Comparison of ENCODE assay signal across 8 cellular contexts in the genomic region with DNA sequence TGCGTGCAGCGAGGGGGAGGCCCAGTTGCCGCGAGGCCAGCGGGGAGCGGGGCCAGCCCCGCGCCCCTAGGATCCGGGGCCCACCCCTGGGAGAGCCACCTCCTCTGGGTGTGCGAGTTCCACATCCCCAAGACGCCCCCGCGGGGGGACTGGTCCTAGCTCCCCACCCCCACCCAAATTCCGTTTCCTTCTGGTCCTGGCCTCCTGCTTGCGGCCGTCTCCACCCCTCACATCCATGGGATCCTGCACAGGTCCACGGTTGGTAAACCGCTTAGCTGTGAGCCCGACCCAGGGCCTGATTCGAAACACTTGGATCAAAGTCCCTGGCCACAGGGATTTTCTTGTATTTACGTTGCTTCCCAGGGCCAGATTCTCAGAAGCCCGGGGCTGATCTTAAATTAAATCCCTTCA. TPM values are rescaled to one million over a fixed set of nuclear protein-coding genes. Genes with fewer than 3 reads are reported as not detected.
DNase-seq lines count a peak whose midpoint lies in the region; ATAC-seq, FAIRE-seq and TF ChIP-seq lines count a peak whose summit lies in the region.

No MANE protein-coding gene starts in this region.

- peak overlapping the region; percentile 48 for H3K9ac ChIP-seq in mesendoderm (ENCODE audit: low read length)

- H3K79me2 ChIP-seq in mesendoderm (ENCODE audit: control insufficient read depth, insufficient read depth, low read length): no peaks in the 10 kb centered on the region

- H3K4me2 ChIP-seq in mesendoderm (ENCODE audit: low read length): peak overlapping the region; percentile 23

- peak overlapping the region; percentile 74 for H3K23ac ChIP-seq in mesendoderm (ENCODE audit: low read length)

- H4K8ac ChIP-seq in mesendoderm (ENCODE audit: low read depth, low read length): peak overlapping the region; percentile 42

- H3K27me3 ChIP-seq in ectodermal cell (ENCODE audit: control insufficient read depth, insufficient read depth, low read length, poor library complexity, severe bottlenecking): no peaks in the 10 kb centered on the region
- peaks cover 2% of the 10 kb centered on the region for H3K27me3 ChIP-seq in mesendoderm (ENCODE audit: insufficient read depth, low read length, poor library complexity)
- H3K27me3 ChIP-seq in aorta (ENCODE audit: control insufficient read depth in 1 of 2, insufficient read depth in 2 of 2, low read length in 1 of 2): no peaks in the 10 kb centered on the region
- peaks cover 22% of the 10 kb centered on the region for H3K27me3 ChIP-seq in CD4-positive, alpha-beta T cell (ENCODE audit: control insufficient read depth, insufficient read depth, low read length)

- POLR2A ChIA-PET in CD4-positive, alpha-beta T cell (lab: Charles Lee): interaction anchor here (0.7 kb wide), 1 partner anchor 517 kb away, joined by 3 read pairs; no protein-coding TSS in a partner anchor

- peaks cover 2% of the 10 kb centered on the region for H3K79me1 ChIP-seq in mesendoderm (ENCODE audit: low read length)

- peak overlapping the region; percentile 72 for H2BK5ac ChIP-seq in mesendoderm (ENCODE audit: low read length)

- H3K18ac ChIP-seq in mesendoderm (ENCODE audit: low read length): peak overlapping the region; percentile 99

- peak; percentile 53 for ATAC-seq in Right ventricle myocardium inferior
- no peak for ATAC-seq in aorta (ENCODE audit: low FRiP score)
- ATAC-seq in CD4-positive, alpha-beta T cell (ENCODE audit: poor library complexity): no peak

- H3K4ac ChIP-seq in mesendoderm (ENCODE audit: low read depth, low read length): peak overlapping the region; percentile 72

- H2BK120ac ChIP-seq in mesendoderm (ENCODE audit: low read depth, low read length): peak overlapping the region; percentile 74

- peak overlapping the region; percentile 69 for H3K4me3 ChIP-seq in ectodermal cell (ENCODE audit: insufficient read depth, low read depth, low read length)
- H3K4me3 ChIP-seq in mesendoderm (ENCODE audit: low read length): peak overlapping the region; percentile 34
- H3K4me3 ChIP-seq in aorta (ENCODE audit: low read length in 2 of 2): peak overlapping the region; percentile 32 to 52

- no peaks in the 10 kb centered on the region for H3K36me3 ChIP-seq in ectodermal cell (ENCODE audit: control insufficient read depth, insufficient read depth, low read length)
- H3K36me3 ChIP-seq in mesendoderm (ENCODE audit: control insufficient read depth, insufficient read depth, low read length): no peaks in the 10 kb centered on the region
- H3K36me3 ChIP-seq in aorta (ENCODE audit: control insufficient read depth in 1 of 2, insufficient read depth in 2 of 2, low read length in 1 of 2): no peaks in the 10 kb centered on the region

- H3K9me3 ChIP-seq in ectodermal cell (ENCODE audit: control insufficient read depth, low read length): peaks cover under 1% of the 10 kb centered on the region
- peaks cover 1% of the 10 kb centered on the region for H3K9me3 ChIP-seq in aorta (ENCODE audit: control insufficient read depth, low read length)
- no peaks in the 10 kb centered on the region for H3K9me3 ChIP-seq in CD4-positive, alpha-beta T cell (ENCODE audit: control insufficient read depth, low read length)

- intact Hi-C loops in Right ventricle myocardium inferior (cut with DNase I): no loop called here
- intact Hi-C loops in cardiac septum (cut with DNase I): no loop called here
- intact Hi-C loops in aorta (cut with DNase I): loop anchor here (5.0 kb wide), 1 partner anchor 56 kb away; the partner anchor contains the start of gene FBXO27 (in 2 of the 2)
- intact Hi-C loops in CD4-positive, alpha-beta T cell (cut with DNase I, micrococcal nuclease): no loop called here

- H3K4me1 Mint-ChIP-seq in CD4-positive, alpha-beta T cell (ENCODE audit: low read depth): peaks cover 9% of the 10 kb centered on the region

- DNase-seq in Right ventricle myocardium inferior (ENCODE audit: missing footprints): no peak
- DNase-seq in cardiac septum (ENCODE audit: low spot score): no peak
- DNase-seq in mesendoderm: peak; percentile 74
- peak in 1 of 2 donors; percentile 50 for DNase-seq in aorta
- no peak for DNase-seq in CD4-positive, alpha-beta T cell
- no peak for DNase-seq in GM12892 (ENCODE audit: insufficient read length)
- DNase-seq in OCI-M1 (lab: John Stamatoyannopoulos, UW): no peak

- H2AK5ac ChIP-seq in mesendoderm (ENCODE audit: low read length): no peak overlapping the region

- H3K4me3 Mint-ChIP-seq in CD4-positive, alpha-beta T cell: no peak overlapping the region

- no peak for TF ChIP-seq POLR2A in GM12892 (IDR thresholded peaks at IDR 0.05; ENCODE audit: low read depth, low read length)

- no peak overlapping the region for H4K5ac ChIP-seq in mesendoderm (ENCODE audit: low read length)

- no peaks in the 10 kb centered on the region for H3K36me3 Mint-ChIP-seq in CD4-positive, alpha-beta T cell (ENCODE audit: low read depth)

- H3K27me3 Mint-ChIP-seq in CD4-positive, alpha-beta T cell: peaks cover 48% of the 10 kb centered on the region

- no peak for FAIRE-seq in GM12892 (lab: Jason Lieb, UNC)

- 1 to 2% methylated on average over 22 of the region's 22 CpGs for WGBS in ectodermal cell, 2 experiments
- no CpG with 5 or more reads among the region's 22 CpGs for WGBS in mesendoderm (ENCODE audit: extremely low coverage, insufficient coverage, low lambda C conversion rate)
- 1 to 4% methylated on average over 11 to 22 of the region's 22 CpGs for WGBS in aorta, 2 donors

- peaks cover 2% of the 10 kb centered on the region for H3K9me3 Mint-ChIP-seq in CD4-positive, alpha-beta T cell

- CTCF ChIA-PET in CD4-positive, alpha-beta T cell (lab: Charles Lee): no interaction called here

- peak overlapping the region; percentile 72 for H3K56ac ChIP-seq in mesendoderm (ENCODE audit: low read length)

- TF ChIP-seq CTCF in CD4-positive, alpha-beta T cell (IDR thresholded peaks at IDR 0.05): no peak

- peak overlapping the region; percentile 42 for H2BK15ac ChIP-seq in mesendoderm (replicated peaks; ENCODE audit: low read depth)

- H3K27ac ChIP-seq in ectodermal cell (ENCODE audit: insufficient read depth, low read depth, low read length, poor library complexity, severe bottlenecking) (peak overlapping the region; percentile 65), mesendoderm (ENCODE audit: low read depth, low read length) (peak overlapping the region; percentile 66), aorta (ENCODE audit: low read depth in 1 of 2, low read length in 2 of 2) (peak overlapping the region in 1 of 2 donors; percentile 65)
- H3K27ac ChIP-seq in CD4-positive, alpha-beta T cell (ENCODE audit: low read depth, low read length): no peak overlapping the region

- H3K27ac Mint-ChIP-seq in CD4-positive, alpha-beta T cell: no peak overlapping the region

- H3K4me1 ChIP-seq in ectodermal cell (ENCODE audit: control insufficient read depth, insufficient read depth, low read length): peaks cover 4% of the 10 kb centered on the region
- peaks cover 4% of the 10 kb centered on the region for H3K4me1 ChIP-seq in mesendoderm (ENCODE audit: control insufficient read depth, low read depth, low read length)
- no peaks in the 10 kb centered on the region for H3K4me1 ChIP-seq in aorta (ENCODE audit: control insufficient read depth in 1 of 2, insufficient read depth in 2 of 2, low read length in 2 of 2)

RNA-seq across cellular contexts. Expression of gene FBXO17, which starts 0.3 kb away (rescaled TPM):
- total RNA-seq in Right ventricle myocardium inferior (2.3 TPM), cardiac septum (3.3 TPM), aorta (10 to 100 TPM; 23.6 to 33.0 TPM)
- 24.4 TPM for polyA plus RNA-seq in ectodermal cell (2013, experiment 1 of 4)
- polyA plus RNA-seq in ectodermal cell (2013, experiment 2 of 4): 20.8 TPM
- 18.0 TPM for polyA plus RNA-seq in ectodermal cell (2013, experiment 3 of 4)
- 19.4 TPM for polyA plus RNA-seq in ectodermal cell (2013, experiment 4 of 4)
- 11.3 TPM for polyA plus RNA-seq in mesendoderm (2013, experiment 1 of 2)
- 11.4 TPM for polyA plus RNA-seq in mesendoderm (2013, experiment 2 of 2)
- polyA plus RNA-seq in aorta: 10 to 100 TPM in 1 of 2 donors, 1 to 10 TPM in 1; 8.3 to 26.0 TPM
- total RNA-seq in CD4-positive, alpha-beta T cell: not detected
- polyA plus RNA-seq in GM12892 (2012; ENCODE audit: missing spikeins): 3.0 TPM

RNA-seq across cellular contexts. Expression of gene MRPS12, which starts 45.1 kb away (rescaled TPM):
- 67.9 TPM for total RNA-seq in Right ventricle myocardium inferior
- 40.4 TPM for total RNA-seq in cardiac septum
- 33.1 TPM for polyA plus RNA-seq in ectodermal cell (2013, experiment 1 of 4)
- polyA plus RNA-seq in ectodermal cell (2013, experiment 2 of 4): 36.5 TPM
- 34.0 TPM for polyA plus RNA-seq in ectodermal cell (2013, experiment 3 of 4)
- polyA plus RNA-seq in ectodermal cell (2013, experiment 4 of 4): 36.8 TPM
- polyA plus RNA-seq in mesendoderm (2013, experiment 1 of 2): 83.2 TPM
- polyA plus RNA-seq in mesendoderm (2013, experiment 2 of 2): 84.8 TPM
- total RNA-seq in aorta: 10 to 100 TPM; 14.3 to 15.8 TPM
- polyA plus RNA-seq in aorta: 10 to 100 TPM; 24.9 to 33.3 TPM
- total RNA-seq in CD4-positive, alpha-beta T cell: 10 to 100 TPM; 13.7 to 15.4 TPM
- polyA plus RNA-seq in GM12892 (2012; ENCODE audit: missing spikeins): 29.3 TPM

RNA-seq across cellular contexts. Expression of gene SARS2, which starts 45.3 kb away (rescaled TPM):
- 16.0 TPM for total RNA-seq in Right ventricle myocardium inferior
- total RNA-seq in cardiac septum: 12.6 TPM
- 87.4 TPM for polyA plus RNA-seq in ectodermal cell (2013, experiment 1 of 4)
- 71.8 TPM for polyA plus RNA-seq in ectodermal cell (2013, experiment 2 of 4)
- polyA plus RNA-seq in ectodermal cell (2013, experiment 3 of 4): 59.0 TPM
- polyA plus RNA-seq in ectodermal cell (2013, experiment 4 of 4): 67.4 TPM
- 53.0 TPM for polyA plus RNA-seq in mesendoderm (2013, experiment 1 of 2)
- polyA plus RNA-seq in mesendoderm (2013, experiment 2 of 2): 44.1 TPM
- 10 to 100 TPM in 1 of 2 donors, 1 to 10 TPM in 1; 5.9 to 13.8 TPM for total RNA-seq in aorta
- polyA plus RNA-seq in aorta: 10 to 100 TPM in 1 of 2 donors, 1 to 10 TPM in 1; 9.5 to 72.4 TPM
- total RNA-seq in CD4-positive, alpha-beta T cell: 10 to 100 TPM; 18.7 to 22.8 TPM
- polyA plus RNA-seq in GM12892 (2012; ENCODE audit: missing spikeins): 18.7 TPM

RNA-seq across cellular contexts. Expression of gene FBXO27, which starts 56.5 kb away (rescaled TPM):
- total RNA-seq in Right ventricle myocardium inferior: 15.1 TPM
- 15.3 TPM for total RNA-seq in cardiac septum
- polyA plus RNA-seq in ectodermal cell (2013, experiment 1 of 4): 6.1 TPM
- polyA plus RNA-seq in ectodermal cell (2013, experiment 2 of 4): 4.8 TPM
- 4.0 TPM for polyA plus RNA-seq in ectodermal cell (2013, experiment 3 of 4)
- 3.3 TPM for polyA plus RNA-seq in ectodermal cell (2013, experiment 4 of 4)
- 5.5 TPM for polyA plus RNA-seq in mesendoderm (2013, experiment 1 of 2)
- polyA plus RNA-seq in mesendoderm (2013, experiment 2 of 2): 5.4 TPM
- 1 to 10 TPM; 5.0 to 8.6 TPM for total RNA-seq in aorta
- polyA plus RNA-seq in aorta: 1 to 10 TPM in 1 of 2 donors, under 1 TPM in 1; 0.25 to 2.8 TPM
- total RNA-seq in CD4-positive, alpha-beta T cell: under 1 TPM in 1 of 2 experiments, not detected in 1; 0.11 TPM
- polyA plus RNA-seq in GM12892 (2012; ENCODE audit: missing spikeins): 2.1 TPM

Comparison
In these comparisons a context has a peak if more than half of its experiments do, and no peak if none do; other contexts are left out.
1. intact Hi-C loops: an anchor here in aorta (5.0 kb wide); none called in Right ventricle myocardium inferior, cardiac septum and CD4-positive, alpha-beta T cell.